Comparison of ENCODE assay signal across 11 cellular contexts in genomic region chr11:110777765-110778164, GRCh38.
DNase-seq lines count a peak whose midpoint lies in the region; ATAC-seq, FAIRE-seq and TF ChIP-seq lines count a peak whose summit lies in the region.
"Had no signal": no experiment of that assay in that cellular context is flagged by ENCODE, and none has a peak within 500 bp of the region (broad histone marks: within the 10 kb centered on the region; RNA-seq: fewer than 3 reads in every experiment).

No MANE protein-coding gene starts in this region.

- BruUV-seq in endothelial cell of umbilical vein (replicated peaks; lab: Mats Ljungman, UMichigan), result no TSS peak

- H3K27ac ChIP-seq in endothelial cell of umbilical vein (ENCODE audit: insufficient read depth, low read depth, low read length), result peak overlapping the region; percentile 50
- H3K27ac ChIP-seq in skeletal muscle tissue (ENCODE audit: low read depth, low read length), result peak overlapping the region; percentile 34
- H3K27ac ChIP-seq: HL-60 had no signal

- H3K27me3 ChIP-seq in endothelial cell of umbilical vein (ENCODE audit: control insufficient read depth in 2 of 2, insufficient read depth in 2 of 2, low read length in 2 of 2) (no peaks in the 10 kb centered on the region), skeletal muscle tissue (ENCODE audit: control insufficient read depth in 3 of 3, insufficient read depth in 3 of 3, low read length in 3 of 3) (no peaks in the 10 kb centered on the region)
- H3K27me3 ChIP-seq: heart left ventricle had no signal

- CTCF ChIA-PET in endothelial cell of umbilical vein (lab: Charles Lee), result interaction anchor here (1.6 to 3.4 kb wide), 3 partner anchors 11 to 20 kb away, joined by 4 to 11 read pairs (median 4); no protein-coding TSS in a partner anchor

- dilution Hi-C loops in endothelial cell of umbilical vein (cut with MboI; ENCODE audit: extremely low pct_ligation_motif_present, low sequenced_read_pairs), result no loop called here

- H3K9me3 ChIP-seq in endothelial cell of umbilical vein (replicated peaks; ENCODE audit: control insufficient read depth, insufficient read depth, low read length) (peaks cover 2% of the 10 kb centered on the region), skeletal muscle tissue (ENCODE audit: control insufficient read depth in 3 of 3, low read length in 3 of 3) (peaks cover 0 to 6% (median 3%) of the 10 kb centered on the region in 3 donors)

- H4K20me1 ChIP-seq in endothelial cell of umbilical vein (replicated peaks; ENCODE audit: control insufficient read depth, extremely low read depth, insufficient read depth, low read length), result no peaks in the 10 kb centered on the region

- intact Hi-C loops in endothelial cell of umbilical vein (cut with micrococcal nuclease), result loop anchor here (2.0 to 5.0 kb wide), 3 partner anchors 17 to 65 kb away; partner anchors contain the start of gene ARHGAP20
- intact Hi-C loops in lower leg skin (cut with DNase I; ENCODE audit: low total_unique reads), result no loop called here

- H3K9me1 ChIP-seq in endothelial cell of umbilical vein (replicated peaks; ENCODE audit: control insufficient read depth, extremely low read depth, insufficient read depth, low read length), result no peaks in the 10 kb centered on the region

- no peak overlapping the region for H3K4me3 ChIP-seq in LNCaP clone FGC (ENCODE audit: low read depth, low read length)
- H3K4me3 ChIP-seq in endothelial cell of umbilical vein (replicated peaks in 1 of 3; ENCODE audit: insufficient read depth in 1 of 3, low read depth in 1 of 3, low read length in 3 of 3), result peak overlapping the region in 1 of 3 experiments; percentile 0
- H3K4me3 ChIP-seq in skeletal muscle tissue (ENCODE audit: low read length in 3 of 3), result no peak overlapping the region
- no peak overlapping the region for H3K4me3 ChIP-seq in lower leg skin (ENCODE audit: low read depth, poor library complexity, severe bottlenecking)
- H3K4me3 ChIP-seq: heart left ventricle had no signal

- peak overlapping the region; percentile 39 for H3K4me2 ChIP-seq in endothelial cell of umbilical vein (ENCODE audit: insufficient read depth, low read length)

- FAIRE-seq in endothelial cell of umbilical vein (lab: Jason Lieb, UNC), result peak; percentile 89

- no peak for TF ChIP-seq POLR2A in GM18505 (IDR thresholded peaks at IDR 0.05; ENCODE audit: borderline replicate concordance, extremely low read depth, insufficient read depth, insufficient read length)
- TF ChIP-seq POLR2A in endothelial cell of umbilical vein (IDR thresholded peaks at IDR 0.05; ENCODE audit: low read depth, low read length), result no peak
- TF ChIP-seq POLR2A in lower leg skin (IDR thresholded peaks at IDR 0.05), result no peak

- WGBS in lower leg skin, 2 donors, result 44% methylated on average over 2 of the region's 2 CpGs

- DNase-seq in LNCaP clone FGC (ENCODE audit: low read depth) (peak; percentile 52), endothelial cell of umbilical vein (ENCODE audit: low read depth, low spot score) (peak; percentile 95), lower leg skin (ENCODE audit: low spot score in 2 of 2) (no peak), DMS153 treated with DMSO at 0.1 percent for 48 hours (lab: John Stamatoyannopoulos, UW; ENCODE audit: unreplicated experiment) (no peak)
- DNase-seq in central memory CD4-positive, alpha-beta T cell, result no peak
- DNase-seq: heart left ventricle; stimulated activated CD4-positive, alpha-beta T cell treated with anti-CD3 and anti-CD28 coated beads, Interleukin-2, amount 100 ng/mL, for 48 hours had no signal

- H3K9ac ChIP-seq in endothelial cell of umbilical vein (replicated peaks; ENCODE audit: extremely low read depth, insufficient read depth, low read length), result no peak overlapping the region
- no peak overlapping the region for H3K9ac ChIP-seq in skeletal muscle tissue (ENCODE audit: low read depth in 1 of 3, low read length in 3 of 3)

- POLR2A ChIA-PET in endothelial cell of umbilical vein (lab: Charles Lee), result no interaction called here

- H3K4me1 ChIP-seq in endothelial cell of umbilical vein (ENCODE audit: control insufficient read depth, extremely low read depth, insufficient read depth, low read length), result peaks cover 21% of the 10 kb centered on the region
- H3K4me1 ChIP-seq in skeletal muscle tissue (ENCODE audit: control insufficient read depth in 3 of 3, insufficient read depth in 3 of 3, low read length in 3 of 3), result peaks cover 0 to 5% (median 4%) of the 10 kb centered on the region in 3 donors

- H2AFZ ChIP-seq in endothelial cell of umbilical vein (ENCODE audit: low read depth, low read length), result peak overlapping the region; percentile 53

- ATAC-seq in GM18505 (IDR thresholded peaks at IDR 0.05; ENCODE audit: unreplicated experiment) (peak; percentile 63), HG03457 (IDR thresholded peaks at IDR 0.05; ENCODE audit: unreplicated experiment) (no peak)

- no peaks in the 10 kb centered on the region for H3K79me2 ChIP-seq in endothelial cell of umbilical vein (ENCODE audit: control insufficient read depth, insufficient read depth, low read length)

- H3K36me3 ChIP-seq in endothelial cell of umbilical vein (ENCODE audit: control insufficient read depth in 2 of 2, extremely low read depth in 1 of 2, insufficient read depth in 2 of 2, low read length in 2 of 2), result no peaks in the 10 kb centered on the region
- H3K36me3 ChIP-seq in skeletal muscle tissue (ENCODE audit: control insufficient read depth in 3 of 3, insufficient read depth in 3 of 3, low read length in 3 of 3), result no peaks in the 10 kb centered on the region
- H3K36me3 ChIP-seq: heart left ventricle had no signal

- TF ChIP-seq CTCF in LNCaP clone FGC (IDR thresholded peaks at IDR 0.05; ENCODE audit: control insufficient read depth, extremely low read depth, insufficient read depth) (no peak), endothelial cell of umbilical vein (IDR thresholded peaks at IDR 0.05; ENCODE audit: extremely low read depth in 1 of 2, insufficient read depth in 1 of 2, low read depth in 1 of 2, low read length in 2 of 2) (no peak), lower leg skin (IDR thresholded peaks at IDR 0.05) (no peak)

TF ChIP-seq in endothelial cell of umbilical vein, 7 proteins besides CTCF, POLR2A, EP300 and RAD21:
- TF ChIP-seq FOS (IDR thresholded peaks at IDR 0.05; ENCODE audit: borderline replicate concordance, insufficient read depth, low read length), result peak; percentile 86
- peak; percentile 49 for TF ChIP-seq POLR2AphosphoS5 (IDR thresholded peaks at IDR 0.05; ENCODE audit: insufficient read depth, low read depth, low read length)
- no peak for TF ChIP-seq MAX (IDR thresholded peaks at IDR 0.05; ENCODE audit: insufficient read depth, insufficient read length)
- TF ChIP-seq GATA2 (IDR thresholded peaks at IDR 0.05; ENCODE audit: insufficient read depth, insufficient read length, low read depth, low read length), result peak; percentile 17
- TF ChIP-seq JUN (IDR thresholded peaks at IDR 0.05; ENCODE audit: borderline replicate concordance, insufficient read depth, insufficient read length, low read depth), result peak; percentile 27
TF ChIP-seq in endothelial cell of umbilical vein: peak in this region for 4.

Comparison
In these comparisons a context has a peak if more than half of its experiments do, and no peak if none do; other contexts are left out.
1. DNase-seq: peak in LNCaP clone FGC (single experiment) and endothelial cell of umbilical vein (single experiment); none in lower leg skin (0 of 2), central memory CD4-positive, alpha-beta T cell (single experiment) and DMS153 treated with DMSO at 0.1 percent for 48 hours (single experiment).